In the genomic region with DNA sequence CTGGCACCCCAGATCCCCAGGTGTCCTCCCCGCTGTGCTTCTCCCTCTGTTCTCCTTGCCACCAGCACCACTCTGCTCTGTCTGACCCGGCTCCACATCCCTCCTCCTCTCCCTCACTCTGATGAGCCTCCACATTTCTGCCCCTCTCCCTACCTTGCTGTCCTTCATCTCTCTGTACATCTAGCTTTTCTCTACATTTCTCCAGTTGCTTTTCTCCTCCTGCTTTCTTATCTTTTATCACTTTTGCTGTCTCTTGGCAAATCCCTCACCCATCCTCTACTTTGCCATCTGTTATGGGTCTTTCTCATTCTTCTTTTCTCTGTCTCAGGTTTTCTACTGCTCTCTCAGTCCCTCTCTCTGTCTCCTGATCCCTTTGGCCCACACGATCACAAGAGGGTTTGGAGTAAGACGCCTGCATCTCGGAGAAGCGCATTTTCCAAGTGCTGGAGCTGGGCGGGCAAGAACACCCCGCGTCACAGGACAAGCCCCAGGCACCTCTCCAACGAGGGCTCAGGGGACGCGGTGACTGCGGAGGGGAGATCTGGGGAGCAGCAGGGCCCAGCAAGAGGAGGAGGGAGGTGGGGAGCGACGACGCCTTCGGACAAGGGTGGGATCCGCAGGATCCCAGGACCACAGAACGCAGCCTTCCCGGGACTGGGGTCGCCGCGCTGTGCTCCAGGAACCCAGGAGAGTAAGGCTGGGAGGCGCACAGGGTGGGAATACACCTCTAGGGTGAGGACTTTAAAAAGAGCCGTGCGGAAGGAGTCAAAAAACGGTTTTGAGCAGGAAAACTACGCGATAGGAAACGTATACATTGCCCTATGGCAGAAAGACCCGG, we compare ENCODE assay signal across 7 cellular contexts. TPM values are rescaled to one million over a fixed set of nuclear protein-coding genes. Genes with fewer than 3 reads are reported as not detected.
DNase-seq lines count a peak whose midpoint lies in the region; ATAC-seq, FAIRE-seq and TF ChIP-seq lines count a peak whose summit lies in the region.
"Not testable (repeated sequence)": the region's sequence is repeated elsewhere in the genome, so short reads cannot be mapped to it uniquely, and the experiment has no call there.

No MANE protein-coding gene starts in this region.

- peaks cover 22% of the 10 kb centered on the region for H3K36me3 ChIP-seq in effector memory CD4-positive, alpha-beta T cell (ENCODE audit: control insufficient read depth, insufficient read depth, low read length)
- H3K36me3 ChIP-seq in keratinocyte (ENCODE audit: control insufficient read depth in 2 of 2, extremely low read depth in 1 of 2, insufficient read depth in 2 of 2, low read length in 2 of 2); parathyroid adenoma (ENCODE audit: control insufficient read depth, insufficient read depth, low read length): not testable (repeated sequence)

- FAIRE-seq in keratinocyte (lab: Jason Lieb, UNC): not testable (repeated sequence)

- H3K4me3 ChIP-seq in GM12875 (ENCODE audit: low read depth, low read length): peak overlapping the region; percentile 62
- H3K4me3 ChIP-seq in effector memory CD4-positive, alpha-beta T cell (ENCODE audit: insufficient read depth, low read depth, low read length, poor library complexity, severe bottlenecking): peak overlapping the region; percentile 65
- H3K4me3 ChIP-seq in keratinocyte (ENCODE audit: control insufficient read depth in 2 of 3, extremely low read depth in 1 of 3, insufficient read depth in 2 of 3, low read depth in 1 of 3, low read length in 3 of 3): peak overlapping the region; percentile 69 to 76 (median 76)
- H3K4me3 ChIP-seq in parathyroid adenoma (ENCODE audit: low read depth, low read length): peak overlapping the region; percentile 69

- dilution Hi-C loops in keratinocyte (cut with MboI; ENCODE audit: extremely low pct_ligation_motif_present, low sequenced_read_pairs): not testable (repeated sequence)

- H3K4me1 Mint-ChIP-seq in activated T-cell treated with anti-CD3 and anti-CD28 coated beads, Interleukin-2, amount 50 U/mL, for 24 hours (ENCODE audit: low read depth): peaks cover 23% of the 10 kb centered on the region

- H3K79me2 ChIP-seq in keratinocyte (ENCODE audit: control insufficient read depth, insufficient read depth, low read length); parathyroid adenoma: not testable (repeated sequence)

- not testable (repeated sequence) for H3K27me3 Mint-ChIP-seq in activated T-cell treated with anti-CD3 and anti-CD28 coated beads, Interleukin-2, amount 50 U/mL, for 24 hours

- H2AFZ ChIP-seq in keratinocyte (ENCODE audit: control insufficient read depth, low read length): peak overlapping the region; percentile 86
- peak overlapping the region; percentile 76 for H2AFZ ChIP-seq in parathyroid adenoma

- TF ChIP-seq CTCF in GM12875 (IDR thresholded peaks at IDR 0.05; ENCODE audit: borderline replicate concordance, insufficient read depth, low read depth, low read length); keratinocyte (optimal IDR thresholded peaks at IDR 0.05 in 1 of 3, IDR thresholded peaks at IDR 0.05 in 1 of 3, conservative IDR thresholded peaks at IDR 0.05 in 1 of 3; ENCODE audit: extremely low read depth in 1 of 3, insufficient read depth in 2 of 3, low read length in 3 of 3); parathyroid adenoma (IDR thresholded peaks at IDR 0.05): not testable (repeated sequence)

- not testable (repeated sequence) for H3K27me3 ChIP-seq in effector memory CD4-positive, alpha-beta T cell (replicated peaks; ENCODE audit: control insufficient read depth, insufficient read depth, low read length, poor library complexity, severe bottlenecking); keratinocyte (ENCODE audit: control insufficient read depth, extremely low read depth, insufficient read depth, low read length); parathyroid adenoma (ENCODE audit: control insufficient read depth, insufficient read depth, low read length)

- H3K36me3 Mint-ChIP-seq in activated T-cell treated with anti-CD3 and anti-CD28 coated beads, Interleukin-2, amount 50 U/mL, for 24 hours (ENCODE audit: low read depth): peaks cover 61% of the 10 kb centered on the region

- H3K9me3 Mint-ChIP-seq in activated T-cell treated with anti-CD3 and anti-CD28 coated beads, Interleukin-2, amount 50 U/mL, for 24 hours: peaks cover 13% of the 10 kb centered on the region

- peak overlapping the region; percentile 94 for H3K27ac Mint-ChIP-seq in activated T-cell treated with anti-CD3 and anti-CD28 coated beads, Interleukin-2, amount 50 U/mL, for 24 hours

- not testable (repeated sequence) for H4K20me1 ChIP-seq in keratinocyte (ENCODE audit: control insufficient read depth, extremely low read depth, insufficient read depth, low read length)

- peak overlapping the region; percentile 81 for H3K9ac ChIP-seq in keratinocyte (ENCODE audit: control insufficient read depth, extremely low read depth, insufficient read depth, low read length)
- not testable (repeated sequence) for H3K9ac ChIP-seq in parathyroid adenoma

- not testable (repeated sequence) for H3K9me3 ChIP-seq in effector memory CD4-positive, alpha-beta T cell (ENCODE audit: control insufficient read depth, low read length); keratinocyte (ENCODE audit: control insufficient read depth, low read depth, low read length); parathyroid adenoma (ENCODE audit: control insufficient read depth, low read length)

- H3K4me2 ChIP-seq in keratinocyte (ENCODE audit: control insufficient read depth, extremely low read depth, insufficient read depth, low read depth, low read length): peak overlapping the region; percentile 51
- peak overlapping the region; percentile 81 for H3K4me2 ChIP-seq in parathyroid adenoma (ENCODE audit: low read length)

- peak overlapping the region; percentile 62 for H3K27ac ChIP-seq in effector memory CD4-positive, alpha-beta T cell (ENCODE audit: insufficient read depth, low read length, poor library complexity, severe bottlenecking)
- peak overlapping the region; percentile 73 for H3K27ac ChIP-seq in keratinocyte (ENCODE audit: control insufficient read depth, insufficient read depth, low read length)
- H3K27ac ChIP-seq in parathyroid adenoma: not testable (repeated sequence)

- not testable (repeated sequence) for H3K9me1 ChIP-seq in keratinocyte (ENCODE audit: control insufficient read depth, extremely low read depth, insufficient read depth, low read length)

- DNase-seq in NCI-H69 (lab: John Stamatoyannopoulos, UW): peak; percentile 53
- not testable (repeated sequence) for DNase-seq in activated T-cell treated with anti-CD3 and anti-CD28 coated beads, Interleukin-2, amount 50 U/mL, for 24 hours; effector memory CD4-positive, alpha-beta T cell; keratinocyte (ENCODE audit: low read depth, low spot score)

- peak overlapping the region; percentile 90 for H3K4me3 Mint-ChIP-seq in activated T-cell treated with anti-CD3 and anti-CD28 coated beads, Interleukin-2, amount 50 U/mL, for 24 hours

- peak; percentile 33 for ATAC-seq in HG02938 (IDR thresholded peaks at IDR 0.05; ENCODE audit: unreplicated experiment)

- not testable (repeated sequence) for H3K4me1 ChIP-seq in effector memory CD4-positive, alpha-beta T cell (ENCODE audit: control insufficient read depth, insufficient read depth, low read length, poor library complexity, severe bottlenecking); keratinocyte (ENCODE audit: control insufficient read depth, extremely low read depth, insufficient read depth, low read length); parathyroid adenoma

RNA-seq across cellular contexts. Expression of a gene that starts 0.7 kb away (rescaled TPM):
- polyA plus RNA-seq in keratinocyte: 12.4 to 20.5 TPM (median 18.0 TPM) in 3 replicates
- polyA plus RNA-seq in keratinocyte (2011; ENCODE audit: low read depth): 3.7 TPM
- polyA plus RNA-seq in keratinocyte (2011; cell fraction: cytosol; rRNA removed): 8.4 and 16.2 TPM in 2 replicates
- 31.0 and 35.6 TPM in 2 replicates for polyA plus RNA-seq in keratinocyte (2011; cell fraction: nucleus; rRNA removed)
- 10.6 and 12.8 TPM in 2 replicates for polyA plus RNA-seq in keratinocyte (2012; ENCODE audit: low replicate concordance)
- 17.9 to 21.6 TPM (median 21.2 TPM) in 3 replicates for polyA minus RNA-seq in keratinocyte
- 7.3 TPM for polyA minus RNA-seq in keratinocyte (2011; cell fraction: cytosol; rRNA and poly(A)+ RNA removed)
- polyA minus RNA-seq in keratinocyte (2011; cell fraction: nucleus; rRNA and poly(A)+ RNA removed): 14.7 and 25.1 TPM in 2 replicates

RNA-seq across cellular contexts. Expression of a gene that starts 35.3 kb away (rescaled TPM):
- polyA plus RNA-seq in keratinocyte: 10.9 to 20.8 TPM (median 15.1 TPM) in 3 replicates
- 2.9 TPM for polyA plus RNA-seq in keratinocyte (2011; ENCODE audit: low read depth)
- polyA plus RNA-seq in keratinocyte (2011; cell fraction: cytosol; rRNA removed): 6.8 and 27.1 TPM in 2 replicates
- polyA plus RNA-seq in keratinocyte (2011; cell fraction: nucleus; rRNA removed): 10.4 and 12.6 TPM in 2 replicates
- 10.1 and 10.9 TPM in 2 replicates for polyA plus RNA-seq in keratinocyte (2012; ENCODE audit: low replicate concordance)
- polyA minus RNA-seq in keratinocyte: 7.5 to 23.7 TPM (median 19.7 TPM) in 3 replicates
- 11.3 TPM for polyA minus RNA-seq in keratinocyte (2011; cell fraction: cytosol; rRNA and poly(A)+ RNA removed)
- polyA minus RNA-seq in keratinocyte (2011; cell fraction: nucleus; rRNA and poly(A)+ RNA removed): 11.3 and 19.2 TPM in 2 replicates

RNA-seq across cellular contexts. Expression of a gene that starts 40.7 kb away (rescaled TPM):
- 10.5 to 29.9 TPM (median 12.5 TPM) in 3 replicates for polyA plus RNA-seq in keratinocyte
- polyA plus RNA-seq in keratinocyte (2011; ENCODE audit: low read depth): 17.6 TPM
- polyA plus RNA-seq in keratinocyte (2011; cell fraction: cytosol; rRNA removed): 10.5 and 11.2 TPM in 2 replicates
- polyA plus RNA-seq in keratinocyte (2011; cell fraction: nucleus; rRNA removed): 53.7 and 54.5 TPM in 2 replicates
- polyA plus RNA-seq in keratinocyte (2012; ENCODE audit: low replicate concordance): 4.8 and 5.9 TPM in 2 replicates
- polyA minus RNA-seq in keratinocyte: 12.3 to 24.1 TPM (median 14.4 TPM) in 3 replicates
- 4.6 TPM for polyA minus RNA-seq in keratinocyte (2011; cell fraction: cytosol; rRNA and poly(A)+ RNA removed)
- polyA minus RNA-seq in keratinocyte (2011; cell fraction: nucleus; rRNA and poly(A)+ RNA removed): 14.4 and 30.3 TPM in 2 replicates
